In the genomic region with DNA sequence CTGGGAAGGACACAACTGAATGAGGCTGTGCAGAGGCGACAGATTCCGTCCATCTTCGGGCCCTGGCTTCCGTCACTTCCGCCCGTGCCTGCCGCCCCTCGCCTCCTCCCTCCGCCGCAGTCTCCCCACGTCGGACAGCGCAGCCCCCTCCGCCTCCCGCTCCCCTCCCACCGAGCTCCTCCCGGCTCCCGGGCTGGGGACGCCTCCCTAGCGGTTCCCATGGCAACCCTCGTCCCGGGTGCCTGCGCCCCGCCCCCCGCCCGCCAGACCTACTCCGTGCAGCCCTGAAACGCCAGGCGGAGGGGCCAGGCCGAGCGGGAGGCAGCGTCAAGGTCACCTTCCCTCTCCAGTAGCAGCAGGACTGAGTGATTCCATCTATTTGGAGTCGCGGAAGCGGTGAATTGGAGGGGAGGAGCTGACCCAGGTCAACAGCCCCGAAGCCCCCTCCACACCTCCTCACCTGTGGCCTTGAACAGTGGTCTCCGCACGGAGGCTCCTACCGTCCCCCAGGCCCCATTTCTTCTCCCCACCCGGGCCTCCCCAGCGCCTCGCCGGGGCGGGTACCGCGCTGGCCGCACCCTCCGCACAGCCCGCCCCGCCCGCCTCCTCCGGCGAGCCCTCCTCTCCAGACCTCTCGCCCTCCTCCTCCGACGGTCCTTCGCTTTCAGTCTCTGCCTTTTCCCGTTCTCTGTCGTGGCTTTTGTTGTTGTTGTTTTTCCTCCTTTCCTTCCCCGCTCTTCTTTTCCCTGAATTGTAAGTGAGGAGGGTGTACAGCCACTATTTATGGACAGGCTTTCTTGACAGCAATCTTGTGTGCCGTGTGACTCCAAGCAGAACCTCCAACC, we compare ENCODE assay signal across 8 cellular contexts. TPM values are rescaled to one million over a fixed set of nuclear protein-coding genes. Genes with fewer than 3 reads are reported as not detected.
DNase-seq lines count a peak whose midpoint lies in the region; ATAC-seq and TF ChIP-seq lines count a peak whose summit lies in the region.

No MANE protein-coding gene starts in this region.

- peaks cover 12 to 21% (median 15%) of the 10 kb centered on the region in 3 donors for H3K4me1 Mint-ChIP-seq in T-cell

- H3K27ac ChIP-seq in ascending aorta = peak overlapping the region; percentile 84 to 90
- H3K27ac ChIP-seq in left ventricle myocardium inferior (replicated peaks) = peak overlapping the region; percentile 98

- intact Hi-C loops in ascending aorta (cut with DNase I) = loop anchor here (1.0 to 5.0 kb wide), 6 partner anchors 22 to 304 kb away; partner anchors contain the start of genes CSNK2A1, RBCK1, SRXN1 and TBC1D20
- intact Hi-C loops in left ventricle myocardium inferior (cut with micrococcal nuclease) = no loop called here

- H3K36me3 ChIP-seq in ascending aorta (peaks cover 0 to 5% of the 10 kb centered on the region in 2 donors), left ventricle myocardium inferior (peaks cover 13% of the 10 kb centered on the region)

- H3K27me3 ChIP-seq in ascending aorta (no peaks in the 10 kb centered on the region), left ventricle myocardium inferior (ENCODE audit: low read depth) (no peaks in the 10 kb centered on the region)

- H3K27me3 Mint-ChIP-seq in T-cell = no peaks in the 10 kb centered on the region

- H3K9me3 ChIP-seq in ascending aorta (no peaks in the 10 kb centered on the region), left ventricle myocardium inferior (replicated peaks) (no peaks in the 10 kb centered on the region)

- H3K36me3 Mint-ChIP-seq in T-cell = no peaks in the 10 kb centered on the region

- POLR2A ChIA-PET in T-cell (lab: Charles Lee) = no interaction called here

- peak overlapping the region; percentile 28 to 83 for H3K27ac Mint-ChIP-seq in T-cell

- ATAC-seq in HG02840 (IDR thresholded peaks at IDR 0.05; ENCODE audit: low FRiP score, unreplicated experiment) (peak; percentile 74), T-cell (replicated peaks in 1 of 4) (peak; percentile 78 to 83 (median 79))

- no peak for TF ChIP-seq CTCF in ascending aorta (IDR thresholded peaks at IDR 0.05)
- no peak for TF ChIP-seq CTCF in left ventricle myocardium inferior (IDR thresholded peaks at IDR 0.05; ENCODE audit: borderline replicate concordance)

- H3K4me1 ChIP-seq in ascending aorta (peaks cover 0 to 6% of the 10 kb centered on the region in 2 donors), left ventricle myocardium inferior (peaks cover 39% of the 10 kb centered on the region)

- H3K4me3 ChIP-seq in ascending aorta = peak overlapping the region; percentile 67 to 83
- peak overlapping the region; percentile 93 for H3K4me3 ChIP-seq in left ventricle myocardium inferior

- CTCF ChIA-PET in T-cell (lab: Charles Lee) = no interaction called here

- peak overlapping the region; percentile 87 to 90 (median 87) for H3K4me3 Mint-ChIP-seq in T-cell

- H3K9me3 Mint-ChIP-seq in T-cell = no peaks in the 10 kb centered on the region

- DNase-seq in NK-92 treated with Interleukin-12 subunit alpha and Interleukin-12 subunit beta, amount 100 ng/mL, for 24 hours (lab: John Stamatoyannopoulos, UW) = peak; percentile 59
- no peak for DNase-seq in NK-92 (lab: John Stamatoyannopoulos, UW; ENCODE audit: unreplicated experiment)
- DNase-seq in NCI-H1436 (lab: John Stamatoyannopoulos, UW) = peak; percentile 93
- peak in 18 of 34 experiments; percentile 15 to 48 (median 28) for DNase-seq in T-cell
- peak; percentile 55 to 93 for DNase-seq in ascending aorta (ENCODE audit: low spot score in 2 of 2)
- peak; percentile 93 for DNase-seq in left ventricle myocardium inferior
- DNase-seq in pons (ENCODE audit: low spot score) = peak; percentile 70

RNA-seq across cellular contexts. Expression of gene NRSN2, which starts 1.0 kb away (rescaled TPM):
- 1 to 10 TPM in 4 of 5 donors, under 1 TPM in 1; 0.70 to 1.8 (median 1.3) TPM for total RNA-seq in T-cell
- 24.5 TPM for total RNA-seq in ascending aorta
- total RNA-seq in left ventricle myocardium inferior = 17.5 TPM

RNA-seq across cellular contexts. Expression of gene SOX12, which starts 22.5 kb away (rescaled TPM):
- total RNA-seq in T-cell (10 to 100 TPM in 4 of 5 donors, 1 to 10 TPM in 1; 7.3 to 14.9 (median 11.4) TPM), ascending aorta (6.2 TPM), left ventricle myocardium inferior (12.3 TPM)

RNA-seq across cellular contexts. Expression of gene TRIB3, which starts 32.7 kb away (rescaled TPM):
- 10 to 100 TPM in 3 of 5 donors, 1 to 10 TPM in 2; 3.2 to 19.2 (median 16.0) TPM for total RNA-seq in T-cell
- total RNA-seq in ascending aorta = not detected
- total RNA-seq in left ventricle myocardium inferior = 0.69 TPM

RNA-seq across cellular contexts. Expression of gene ZCCHC3, which starts 50.5 kb away (rescaled TPM):
- total RNA-seq in T-cell (10 to 100 TPM; 16.7 to 30.2 (median 27.3) TPM), ascending aorta (15.6 TPM), left ventricle myocardium inferior (11.8 TPM)

RNA-seq across cellular contexts. Expression of gene C20orf96, which starts 57.3 kb away (rescaled TPM):
- total RNA-seq in T-cell = 1 to 10 TPM; 2.5 to 3.2 (median 2.8) TPM
- 0.32 TPM for total RNA-seq in ascending aorta
- total RNA-seq in left ventricle myocardium inferior = 6.6 TPM
